16 cellular contexts compared by ENCODE assay signal in the genomic region with DNA sequence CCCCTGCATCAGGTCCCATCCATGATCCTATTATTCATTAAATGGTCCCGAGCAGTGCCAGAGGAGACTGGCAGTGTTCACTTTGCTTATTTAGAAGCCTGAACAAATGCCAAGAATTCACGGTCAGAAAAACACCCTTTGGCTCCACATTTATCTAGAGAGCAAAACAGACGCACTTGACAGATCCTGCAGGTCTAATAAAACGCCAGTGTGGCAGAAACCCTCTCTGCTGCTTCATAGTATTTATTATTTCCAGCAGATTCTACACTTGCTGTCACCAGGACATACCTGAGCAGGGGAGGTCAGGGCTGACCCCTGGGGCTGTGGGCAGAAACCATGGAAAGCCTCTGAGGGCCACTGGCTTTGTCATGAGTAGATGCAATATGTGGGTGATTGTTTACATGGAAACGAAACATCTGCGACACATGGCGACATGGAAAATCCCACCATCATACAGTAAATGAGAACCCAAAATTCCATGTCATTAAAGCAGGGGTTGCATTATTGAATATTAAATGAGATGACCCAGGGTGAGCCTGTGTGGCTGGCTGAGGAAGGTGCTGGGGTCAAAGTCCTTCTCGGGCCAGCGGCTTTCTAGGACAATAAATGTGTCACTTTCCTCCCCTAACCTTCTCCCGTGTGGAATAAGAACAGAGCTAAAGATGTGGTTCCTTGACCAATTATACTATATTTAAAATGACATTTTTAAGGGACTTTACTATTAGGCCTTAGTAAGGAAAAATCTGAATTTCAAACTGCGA.
DNase-seq lines count a peak whose midpoint lies in the region; ATAC-seq, FAIRE-seq and TF ChIP-seq lines count a peak whose summit lies in the region.
"Had no signal": no experiment of that assay in that cellular context is flagged by ENCODE, and none has a peak within 500 bp of the region (broad histone marks: within the 10 kb centered on the region; RNA-seq: fewer than 3 reads in every experiment).

No MANE protein-coding gene starts in this region.

- DNase-seq in DND-41: no peak
- peak; percentile 27 to 50 (median 31) for DNase-seq in body of pancreas
- peak; percentile 59 for DNase-seq in kidney tubule cell (ENCODE audit: low spot score)
- no peak for DNase-seq in stimulated activated naive CD8-positive, alpha-beta T cell treated with anti-CD3 and anti-CD28 coated beads, Interleukin-15, Interleukin-2, amounts not matched to agents 100 U/mL and 50 U/mL, for 24 hours
- no peak for DNase-seq in frontal cortex (ENCODE audit: low spot score in 2 of 2)
- DNase-seq in brain microvascular endothelial cell: no peak
- DNase-seq: activated CD4-positive, alpha-beta T cell treated with anti-CD3 and anti-CD28 coated beads for 1 hour; activated T-cell treated with anti-CD3 and anti-CD28 coated beads, Interleukin-2, amount 50 U/mL, for 48 hours; BE2C; NCI-H1048; stimulated activated CD4-positive, alpha-beta T cell treated with anti-CD3 and anti-CD28 coated beads, Interleukin-15, amount 100 ng/mL, for 24 hours had no signal

- H2AFZ ChIP-seq in DND-41 (ENCODE audit: low read depth, low read length): no peak overlapping the region

- no peak for TF ChIP-seq CTCF in DND-41 (IDR thresholded peaks at IDR 0.05; ENCODE audit: borderline replicate concordance, extremely low read depth, low read length, poor library complexity, severe bottlenecking)
- TF ChIP-seq CTCF in body of pancreas (IDR thresholded peaks at IDR 0.05): no peak
- no peak for TF ChIP-seq CTCF in brain microvascular endothelial cell (IDR thresholded peaks at IDR 0.05; ENCODE audit: low read depth, low read length, missing control alignments)

- no peak overlapping the region for H3K4me2 ChIP-seq in DND-41 (ENCODE audit: insufficient read depth, low read length)

- H3K79me2 ChIP-seq in DND-41 (ENCODE audit: insufficient read depth, low read length): no peaks in the 10 kb centered on the region

- 30 to 35% methylated on average over 11 of the region's 11 CpGs for WGBS in body of pancreas, 2 donors

- H3K9me3 ChIP-seq in DND-41 (ENCODE audit: insufficient read depth, low read length, severe bottlenecking) (no peaks in the 10 kb centered on the region), body of pancreas (peaks cover 0 to 3% (median 0%) of the 10 kb centered on the region in 3 donors)
- H3K9me3 ChIP-seq: BE2C had no signal

- ATAC-seq in DND-41 (ENCODE audit: insufficient read depth, low read depth) (no peak), body of pancreas (peak; percentile 49), GM21367 (IDR thresholded peaks at IDR 0.05; ENCODE audit: unreplicated experiment) (no peak)
- no peak for ATAC-seq in stimulated activated naive CD8-positive, alpha-beta T cell treated with anti-CD3 and anti-CD28 coated beads, Interleukin-15, Interleukin-2, amounts not matched to agents 100 U/mL and 50 U/mL, for 24 hours
- ATAC-seq: natural killer cell treated with Interleukin-12 subunit alpha and Interleukin-12 subunit beta and Interleukin-15 and Interleukin-18, amount 100 ng/mL, for 72 hours had no signal

- H3K27me3 ChIP-seq in DND-41 (ENCODE audit: insufficient read depth, low read length, poor library complexity) (no peaks in the 10 kb centered on the region), body of pancreas (no peaks in the 10 kb centered on the region), rectal smooth muscle tissue (ENCODE audit: control insufficient read depth, insufficient read depth, low read length) (no peaks in the 10 kb centered on the region), brain microvascular endothelial cell (replicated peaks) (no peaks in the 10 kb centered on the region)
- H3K27me3 ChIP-seq: BE2C had no signal

- no peak for FAIRE-seq in frontal cortex (lab: Jason Lieb, UNC)
- FAIRE-seq: astrocyte had no signal

- H3K4me3 ChIP-seq in DND-41 (ENCODE audit: low read depth in 1 of 2, low read length in 2 of 2): no peak overlapping the region
- H3K4me3 ChIP-seq in body of pancreas: no peak overlapping the region
- H3K4me3 ChIP-seq in rectal smooth muscle tissue (ENCODE audit: low read length): no peak overlapping the region
- H3K4me3 ChIP-seq in brain microvascular endothelial cell (ENCODE audit: low read depth, low read length): no peak overlapping the region
- H3K4me3 ChIP-seq: SK-N-MC had no signal

- H3K9ac ChIP-seq in DND-41 (ENCODE audit: low read depth, low read length): no peak overlapping the region
- no peak overlapping the region for H3K9ac ChIP-seq in rectal smooth muscle tissue (ENCODE audit: low read length)

- no peaks in the 10 kb centered on the region for H3K36me3 ChIP-seq in DND-41 (ENCODE audit: insufficient read depth, low read length)
- no peaks in the 10 kb centered on the region for H3K36me3 ChIP-seq in body of pancreas (replicated peaks in 1 of 2; ENCODE audit: insufficient read depth in 1 of 2, low read depth in 2 of 2)
- no peaks in the 10 kb centered on the region for H3K36me3 ChIP-seq in rectal smooth muscle tissue (ENCODE audit: control insufficient read depth, insufficient read depth, low read length)
- no peaks in the 10 kb centered on the region for H3K36me3 ChIP-seq in brain microvascular endothelial cell (replicated peaks)
- H3K36me3 ChIP-seq: BE2C had no signal

- H3K4me1 ChIP-seq in DND-41 (ENCODE audit: insufficient read depth, low read length) (peaks cover 56% of the 10 kb centered on the region), body of pancreas (peaks cover 48% of the 10 kb centered on the region), rectal smooth muscle tissue (ENCODE audit: control insufficient read depth, insufficient read depth, low read length) (peaks cover 52% of the 10 kb centered on the region)

- in situ Hi-C loops in brain microvascular endothelial cell (cut with HindIII; ENCODE audit: low pct_ligation_motif_present, low sequenced_read_pairs): no loop called here

- no peak for TF ChIP-seq POLR2A in body of pancreas (IDR thresholded peaks at IDR 0.05)

- H4K20me1 ChIP-seq in DND-41 (ENCODE audit: insufficient read depth, low read length): no peaks in the 10 kb centered on the region

- H3K27ac ChIP-seq in DND-41 (ENCODE audit: low read length): peak overlapping the region; percentile 89; the same call in 1 of the 2 replicates
- H3K27ac ChIP-seq in body of pancreas: peak overlapping the region; percentile 17 to 75 (median 53)
- H3K27ac ChIP-seq in rectal smooth muscle tissue (ENCODE audit: low read depth, low read length): peak overlapping the region; percentile 99
- no peak overlapping the region for H3K27ac ChIP-seq in brain microvascular endothelial cell
- H3K27ac ChIP-seq: SK-N-MC had no signal

- intact Hi-C loops in body of pancreas (cut with DNase I): no loop called here

Comparison
In these comparisons a context has a peak if more than half of its experiments do, and no peak if none do; other contexts are left out.
1. DNase-seq: peak in body of pancreas (4 of 4) and kidney tubule cell (single experiment); none in DND-41 (single experiment), stimulated activated naive CD8-positive, alpha-beta T cell treated with anti-CD3 and anti-CD28 coated beads, Interleukin-15, Interleukin-2, amounts not matched to agents 100 U/mL and 50 U/mL, for 24 hours (single experiment), frontal cortex (0 of 2) and brain microvascular endothelial cell (single experiment).